In the genomic region with DNA sequence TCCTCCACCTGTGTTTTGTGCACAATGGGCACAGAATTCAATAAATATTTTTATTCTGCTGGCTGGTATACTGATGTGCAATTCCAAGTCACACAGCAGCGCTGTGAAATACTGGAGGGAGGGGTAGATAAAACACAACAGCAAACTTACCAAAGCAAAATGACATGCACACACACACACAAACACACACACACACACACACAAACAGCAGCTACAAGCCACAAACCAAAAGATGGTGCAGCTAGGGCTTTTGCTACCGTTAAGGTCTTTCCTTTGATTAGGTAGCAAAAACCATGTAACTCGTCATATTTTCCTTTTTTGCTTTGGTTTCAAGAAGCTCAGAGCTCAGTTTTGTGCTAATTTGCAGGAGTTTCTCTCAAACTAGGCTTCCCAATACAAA, we compare ENCODE assay signal across 28 cellular contexts.
"Had no signal": no experiment of that assay in that cellular context is flagged by ENCODE, and none has a peak within 500 bp of the region (broad histone marks: within the 10 kb centered on the region; RNA-seq: fewer than 3 reads in every experiment).

No MANE protein-coding gene starts in this region.

- DNase-seq: activated CD4-positive, alpha-beta T cell treated with anti-CD3 and anti-CD28 coated beads for 1 hour; activated CD4-positive, alpha-beta T cell treated with anti-CD3 and anti-CD28 coated beads, Interleukin-2, amount 50 U/mL, for 1 hour; activated CD8-positive, alpha-beta memory T cell treated with anti-CD3 and anti-CD28 coated beads, Interleukin-2, amount 50 U/mL, for 48 hours; activated effector memory CD4-positive, alpha-beta T cell treated with Interleukin-2 at 50 U/mL for 16 hours; activated naive CD4-positive, alpha-beta T cell treated with anti-CD3 and anti-CD28 coated beads, Interleukin-2, amount 50 U/mL, for 16 hours; activated T-cell treated with anti-CD3 and anti-CD28 coated beads, Interleukin-2, amount 50 U/mL, for 4 hours; colonic mucosa; dorsolateral prefrontal cortex; glutamatergic neuron; immature natural killer cell; lower lobe of right lung; mesendoderm; naive thymus-derived CD4-positive, alpha-beta T cell; ovary; right cardiac atrium; stimulated activated CD8-positive, alpha-beta memory T cell treated with anti-CD3 and anti-CD28 coated beads, Interleukin-4, amount 100 ng/mL, for 48 hours; stimulated activated naive CD4-positive, alpha-beta T cell treated with Interleukin-2 at 50 U/mL for 16 hours; T-helper 9 cell; upper lobe of left lung had no signal

- H3K9me3 Mint-ChIP-seq: activated T-cell treated with anti-CD3 and anti-CD28 coated beads, Interleukin-2, amount 50 U/mL, for 4 hours; immature natural killer cell had no signal

- H3K36me3 Mint-ChIP-seq: immature natural killer cell had no signal

- H3K9me3 ChIP-seq: adrenal gland, ascending aorta, colonic mucosa, esophagus muscularis mucosa, lower lobe of right lung, neutrophil, ovary, thoracic aorta, upper lobe of left lung had no signal

- H3K27ac ChIP-seq: adrenal gland, ascending aorta, colonic mucosa, dorsolateral prefrontal cortex, esophagus muscularis mucosa, hepatocyte, lower lobe of right lung, neutrophil, ovary, skin epidermis, thoracic aorta, upper lobe of left lung had no signal

- FAIRE-seq: frontal cortex had no signal

- ATAC-seq: activated T-cell treated with anti-CD3 and anti-CD28 coated beads, Interleukin-2, amount 50 U/mL, for 4 hours; left lobe of liver; lower lobe of right lung; naive thymus-derived CD4-positive, alpha-beta T cell; right cardiac atrium had no signal

- H3K27me3 ChIP-seq: adrenal gland, ascending aorta, colonic mucosa, dorsolateral prefrontal cortex, esophagus muscularis mucosa, hepatocyte, neutrophil, ovary, upper lobe of left lung had no signal

- H3K4me3 ChIP-seq: adrenal gland, ascending aorta, colonic mucosa, dorsolateral prefrontal cortex, esophagus muscularis mucosa, hepatocyte, lower lobe of right lung, ovary, skin epidermis, thoracic aorta, upper lobe of left lung had no signal

- H3K4me2 ChIP-seq: hepatocyte had no signal

- H2AFZ ChIP-seq: hepatocyte had no signal

- H3K36me3 ChIP-seq: adrenal gland, ascending aorta, colonic mucosa, esophagus muscularis mucosa, lower lobe of right lung, neutrophil, ovary, thoracic aorta had no signal
